Comparison of ENCODE assay signal across 9 cellular contexts in genomic region chr9:14030350-14030823, GRCh38.
DNase-seq lines count a peak whose midpoint lies in the region; TF ChIP-seq lines count a peak whose summit lies in the region.
"Had no signal": no experiment of that assay in that cellular context is flagged by ENCODE, and none has a peak within 500 bp of the region (broad histone marks: within the 10 kb centered on the region; RNA-seq: fewer than 3 reads in every experiment).

No MANE protein-coding gene starts in this region.

- DNase-seq in GM23248 (peak; percentile 52), PC-9 (peak; percentile 66 to 83), foreskin fibroblast (peak; percentile 67 to 88), skeletal muscle cell (ENCODE audit: low read depth) (peak; percentile 92), dorsolateral prefrontal cortex (no peak), NCI-H187 treated with DMSO at 0.1 percent for 48 hours (lab: John Stamatoyannopoulos, UW) (no peak), middle frontal gyrus (ENCODE audit: extremely low spot score, low spot score) (no peak)
- no peak for DNase-seq in activated naive CD4-positive, alpha-beta T cell treated with anti-CD3 and anti-CD28 coated beads, Interleukin-2, amount 50 U/mL, for 16 hours

- peak overlapping the region; percentile 59 for H3K4me3 ChIP-seq in GM23248
- peak overlapping the region; percentile 31 for H3K4me3 ChIP-seq in PC-9
- peak overlapping the region; percentile 39 to 40 for H3K4me3 ChIP-seq in foreskin fibroblast (ENCODE audit: low read depth in 1 of 2, low read length in 2 of 2)
- H3K4me3 ChIP-seq in skeletal muscle cell (ENCODE audit: low read depth, low read length), result peak overlapping the region; percentile 20
- H3K4me3 ChIP-seq in dorsolateral prefrontal cortex, result peak overlapping the region in 4 of 59 donors; percentile 6 to 39 (median 14)
- H3K4me3 ChIP-seq: GM12878 had no signal

- 11 to 17% methylated on average over 6 of the region's 6 CpGs for WGBS in GM23248 (ENCODE audit: low coverage in 1 of 2, low lambda C conversion rate in 2 of 2, missing lambda C conversion rate in 2 of 2), 2 experiments

- H3K9me3 ChIP-seq in GM23248 (ENCODE audit: low read depth) (no peaks in the 10 kb centered on the region), PC-9 (ENCODE audit: insufficient read depth, low read depth) (no peaks in the 10 kb centered on the region)

- TF ChIP-seq CTCF in PC-9 (conservative IDR thresholded peaks at IDR 0.05), result no peak
- TF ChIP-seq CTCF in foreskin fibroblast (IDR thresholded peaks at IDR 0.05; ENCODE audit: low read depth, low read length), result no peak
- TF ChIP-seq CTCF in dorsolateral prefrontal cortex (IDR thresholded peaks at IDR 0.05 in 54 of 56, conservative IDR thresholded peaks at IDR 0.05 in 2 of 56; ENCODE audit: low read depth in 1 of 56, partially characterized antibody in 56 of 56), result no peak

- peak overlapping the region; percentile 52 for H3K9ac ChIP-seq in GM23248

- H3K36me3 ChIP-seq in GM23248 (ENCODE audit: low read depth) (no peaks in the 10 kb centered on the region), PC-9 (ENCODE audit: low read depth) (no peaks in the 10 kb centered on the region)

- POLR2A ChIA-PET in PC-9 (lab: Charles Lee; ENCODE audit: unreplicated experiment), result no interaction called here

- intact Hi-C loops in PC-9 (cut with micrococcal nuclease; ENCODE audit: unreplicated experiment) (loop anchor here (5.0 kb wide), 1 partner anchor 282 kb away; the partner anchor contains the start of gene NFIB), dorsolateral prefrontal cortex (cut with DNase I) (no loop called here)

- CTCF ChIA-PET in PC-9 (lab: Charles Lee), result no interaction called here

- H3K4me1 ChIP-seq in GM23248 (ENCODE audit: insufficient read depth) (peaks cover 6% of the 10 kb centered on the region; the same call in 1 of the 2 replicates), PC-9 (replicated peaks; ENCODE audit: insufficient read depth) (peaks cover 32% of the 10 kb centered on the region)

- H4K20me1 ChIP-seq in GM23248 (ENCODE audit: insufficient read depth) (no peaks in the 10 kb centered on the region), PC-9 (ENCODE audit: insufficient read depth) (no peaks in the 10 kb centered on the region)

- in situ Hi-C loops in GM23248 (cut with MboI), result no loop called here

- H3K27ac ChIP-seq in GM23248 (no peak overlapping the region), PC-9 (peak overlapping the region; percentile 66), dorsolateral prefrontal cortex (peak overlapping the region in 15 of 59 donors; percentile 1 to 72 (median 34))

- H3K9me2 ChIP-seq in GM23248 (ENCODE audit: insufficient read depth) (no peaks in the 10 kb centered on the region), PC-9 (ENCODE audit: insufficient read depth) (no peaks in the 10 kb centered on the region)

- H3K4me2 ChIP-seq in GM23248 (ENCODE audit: unreplicated experiment), result peak overlapping the region; percentile 68
- peak overlapping the region; percentile 53 for H3K4me2 ChIP-seq in PC-9

- H3F3A ChIP-seq in GM23248 (ENCODE audit: insufficient read depth) (no peaks in the 10 kb centered on the region), PC-9 (ENCODE audit: insufficient read depth, low read depth) (peaks cover 7% of the 10 kb centered on the region; the same call in 1 of the 2 replicates)

- BruUV-seq in PC-9 (replicated peaks; lab: Mats Ljungman, UMichigan), result no TSS peak

- H3K79me2 ChIP-seq in GM23248 (ENCODE audit: insufficient read depth), result no peaks in the 10 kb centered on the region
- no peaks in the 10 kb centered on the region for H3K79me2 ChIP-seq in PC-9 (ENCODE audit: low read depth)

- H3K27me3 ChIP-seq in GM23248 (replicated peaks; ENCODE audit: insufficient read depth) (peaks cover 12% of the 10 kb centered on the region; the same call in 1 of the 2 replicates), PC-9 (ENCODE audit: insufficient read depth, low read depth) (no peaks in the 10 kb centered on the region), dorsolateral prefrontal cortex (no peaks in the 10 kb centered on the region)

- peak overlapping the region; percentile 72 for H2AFZ ChIP-seq in GM23248
- H2AFZ ChIP-seq in PC-9, result no peak overlapping the region

Comparison
In these comparisons a context has a peak if more than half of its experiments do, and no peak if none do; other contexts are left out.
1. DNase-seq: peak in GM23248 (single experiment), PC-9 (2 of 2), foreskin fibroblast (2 of 2) and skeletal muscle cell (single experiment); none in dorsolateral prefrontal cortex (0 of 10), NCI-H187 treated with DMSO at 0.1 percent for 48 hours (single experiment), middle frontal gyrus (single experiment) and activated naive CD4-positive, alpha-beta T cell treated with anti-CD3 and anti-CD28 coated beads, Interleukin-2, amount 50 U/mL, for 16 hours (single experiment).